Comparison of ENCODE assay signal across 11 cellular contexts in the genomic region with DNA sequence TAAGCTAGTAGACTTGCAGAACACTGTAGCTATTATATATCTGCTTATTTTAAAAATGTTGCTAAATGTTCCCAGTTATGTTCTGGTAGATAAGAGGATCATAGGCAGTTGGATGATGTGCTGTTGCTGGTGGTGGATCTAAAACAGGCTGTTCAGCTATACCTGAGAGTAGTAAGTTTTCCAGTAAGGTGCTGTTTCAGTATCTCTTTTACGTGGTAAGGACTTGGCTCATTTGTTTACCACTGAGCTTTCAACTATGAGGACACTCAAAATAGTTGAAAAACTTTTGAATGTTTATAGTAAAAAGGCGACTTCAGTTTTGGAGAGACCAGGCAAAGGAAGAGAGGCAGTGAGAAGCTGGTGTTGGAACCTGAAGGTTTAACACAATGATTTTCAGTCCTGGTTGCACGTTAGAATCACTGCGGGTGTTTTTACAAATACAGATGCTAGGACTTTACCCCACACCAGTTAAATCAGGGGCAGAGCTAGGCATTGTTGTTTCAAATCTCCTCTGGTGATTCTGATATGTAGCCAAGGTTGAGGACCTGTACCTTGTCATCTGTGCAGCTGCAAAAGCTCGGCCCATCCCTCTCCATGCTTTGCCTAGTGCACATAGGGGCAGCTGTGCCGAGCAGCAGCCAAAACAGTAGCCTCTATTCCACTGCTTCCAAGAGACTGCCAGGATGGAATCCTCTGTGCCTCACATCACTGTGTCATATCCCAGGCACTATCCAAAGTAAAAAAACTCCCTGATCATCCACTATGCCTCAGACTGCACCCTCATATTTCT.
DNase-seq lines count a peak whose midpoint lies in the region; ATAC-seq and TF ChIP-seq lines count a peak whose summit lies in the region.
"Had no signal": no experiment of that assay in that cellular context is flagged by ENCODE, and none has a peak within 500 bp of the region (broad histone marks: within the 10 kb centered on the region; RNA-seq: fewer than 3 reads in every experiment).

No MANE protein-coding gene starts in this region.

- H3K18ac ChIP-seq in mesenchymal stem cell (ENCODE audit: low read depth in 1 of 2, low read length in 2 of 2) = no peak overlapping the region

- no peak overlapping the region for H4K8ac ChIP-seq in mesenchymal stem cell (ENCODE audit: low read length)

- H2AFZ ChIP-seq in mesenchymal stem cell (ENCODE audit: low read depth, low read length) = no peak overlapping the region

- peak overlapping the region in 1 of 2 experiments; percentile 18 for H3K14ac ChIP-seq in mesenchymal stem cell (ENCODE audit: low read length in 2 of 2)

- ATAC-seq in GM19467 (IDR thresholded peaks at IDR 0.05; ENCODE audit: unreplicated experiment) (peak; percentile 85), HG03066 (IDR thresholded peaks at IDR 0.05; ENCODE audit: low read depth, unreplicated experiment) (peak; percentile 90)
- ATAC-seq: naive thymus-derived CD8-positive, alpha-beta T cell had no signal

- H2AK5ac ChIP-seq in mesenchymal stem cell (ENCODE audit: low read length, severe bottlenecking) = no peak overlapping the region

- H3K23ac ChIP-seq in mesenchymal stem cell (ENCODE audit: low read length in 2 of 2) = no peak overlapping the region

- H3K9ac ChIP-seq in mesenchymal stem cell (ENCODE audit: low read length) = no peak overlapping the region
- H3K9ac ChIP-seq: BLaER1 had no signal

- no peak overlapping the region for H4K91ac ChIP-seq in mesenchymal stem cell (ENCODE audit: low read length)

- H3K4ac ChIP-seq in mesenchymal stem cell (ENCODE audit: low read depth in 1 of 2, low read length in 2 of 2) = no peak overlapping the region

- H3K9me3 ChIP-seq in mesenchymal stem cell (ENCODE audit: control insufficient read depth, low read length) = peaks cover under 1% of the 10 kb centered on the region

- 72% methylated on average over 4 of the region's 6 CpGs for WGBS in mesenchymal stem cell

- no peak overlapping the region for H2BK120ac ChIP-seq in mesenchymal stem cell (ENCODE audit: low read depth, low read length)

- H3K4me2 ChIP-seq in mesenchymal stem cell (ENCODE audit: low read length, poor library complexity, severe bottlenecking) = no peak overlapping the region
- H3K4me2 ChIP-seq: BLaER1 had no signal

- peak overlapping the region; percentile 19; the same call in 1 of the 2 replicates for H3K4me3 ChIP-seq in GM12864 (ENCODE audit: low read depth, low read length)
- H3K4me3 ChIP-seq in mesenchymal stem cell (ENCODE audit: insufficient read depth in 1 of 2, low read depth in 1 of 2, low read length in 2 of 2) = no peak overlapping the region
- H3K4me3 ChIP-seq: BLaER1 had no signal

- H2BK15ac ChIP-seq in mesenchymal stem cell (ENCODE audit: low read depth, poor library complexity, severe bottlenecking) = no peak overlapping the region

- no peak for TF ChIP-seq CTCF in GM12864 (IDR thresholded peaks at IDR 0.05; ENCODE audit: low read depth, low read length, missing control alignments)

- DNase-seq in GM12864 (ENCODE audit: low read depth) (peak; percentile 59), mesenchymal stem cell (no peak), NCI-H82 (lab: John Stamatoyannopoulos, UW) (no peak), RKO (ENCODE audit: low spot score) (no peak)
- no peak for DNase-seq in stimulated activated CD4-positive, alpha-beta T cell treated with anti-CD3 and anti-CD28 coated beads, Interleukin-4, amount 100 ng/mL, for 24 hours
- DNase-seq: naive thymus-derived CD8-positive, alpha-beta T cell; NCI-H1436 treated with DMSO at 0.1 percent for 48 hours had no signal

- no peak overlapping the region for H2BK12ac ChIP-seq in mesenchymal stem cell (ENCODE audit: low read length in 2 of 2)

- peaks cover 8% of the 10 kb centered on the region for H3K79me1 ChIP-seq in mesenchymal stem cell (replicated peaks; ENCODE audit: low read length, poor library complexity, severe bottlenecking)

- H3K27ac ChIP-seq in cingulate gyrus (ENCODE audit: low read depth, low read length) (peak overlapping the region; percentile 7), mesenchymal stem cell (ENCODE audit: low read length, poor library complexity, severe bottlenecking) (no peak overlapping the region)
- H3K27ac ChIP-seq: BLaER1 had no signal

- H2BK5ac ChIP-seq in mesenchymal stem cell (ENCODE audit: low read depth, low read length, poor library complexity, severe bottlenecking) = no peak overlapping the region

- H3K4me1 ChIP-seq in mesenchymal stem cell (ENCODE audit: control insufficient read depth, insufficient read depth, low read depth, low read length) = no peaks in the 10 kb centered on the region

- H3K36me3 ChIP-seq in mesenchymal stem cell (ENCODE audit: control insufficient read depth in 1 of 2, insufficient read depth in 2 of 2, low read depth in 1 of 2, low read length in 2 of 2) = peaks cover 0 to 4% of the 10 kb centered on the region in 2 experiments

- no peaks in the 10 kb centered on the region for H3K27me3 ChIP-seq in mesenchymal stem cell (ENCODE audit: control insufficient read depth in 1 of 2, insufficient read depth in 1 of 2, low read length in 2 of 2)
- H3K27me3 ChIP-seq: BLaER1 had no signal
